18 cellular contexts compared by ENCODE assay signal in the genomic region with DNA sequence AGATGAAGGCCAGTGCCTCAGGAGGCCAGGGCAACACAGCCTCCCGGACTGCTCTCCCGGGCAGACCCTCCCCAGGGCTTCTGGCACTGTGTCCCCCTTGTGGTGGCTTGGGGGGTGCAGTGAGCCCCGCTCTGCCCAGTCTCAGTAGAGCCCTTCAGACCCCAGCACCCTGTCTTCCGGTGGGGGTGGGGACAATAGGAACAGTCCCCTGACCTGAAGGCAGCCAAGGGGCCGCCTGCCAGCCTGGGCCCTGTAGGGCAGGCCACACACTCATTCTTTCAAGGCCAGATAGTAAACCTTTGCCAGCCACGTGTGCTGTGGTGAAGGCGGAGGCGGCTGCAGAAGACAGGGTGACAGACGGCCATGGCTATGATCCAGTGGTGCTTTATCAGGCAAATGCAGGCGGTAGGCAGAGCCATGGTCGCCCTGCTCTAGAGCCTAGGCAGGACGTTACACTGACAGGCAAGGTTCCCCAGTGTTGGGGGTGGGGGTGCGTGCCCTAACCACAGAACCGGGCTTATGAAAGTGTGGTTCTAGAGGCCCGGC. TPM values are rescaled to one million over a fixed set of nuclear protein-coding genes. Genes with fewer than 3 reads are reported as not detected.
DNase-seq lines count a peak whose midpoint lies in the region; ATAC-seq and TF ChIP-seq lines count a peak whose summit lies in the region.
"Had no signal": no experiment of that assay in that cellular context is flagged by ENCODE, and none has a peak within 500 bp of the region (broad histone marks: within the 10 kb centered on the region; RNA-seq: fewer than 3 reads in every experiment).

No MANE protein-coding gene starts in this region.

- H3K27ac ChIP-seq in RWPE1 = peak overlapping the region; percentile 42
- H3K27ac ChIP-seq: BLaER1, hepatocyte, parathyroid adenoma had no signal

- intact Hi-C loops in activated CD8-positive, alpha-beta T cell treated with anti-CD3 and anti-CD28 coated beads for 36 hours (cut with micrococcal nuclease) = no loop called here

- H3K27ac Mint-ChIP-seq in neural crest cell (ENCODE audit: unreplicated experiment) = no peak overlapping the region
- H3K27ac Mint-ChIP-seq in activated CD8-positive, alpha-beta T cell treated with anti-CD3 and anti-CD28 coated beads for 36 hours = no peak overlapping the region
- H3K27ac Mint-ChIP-seq: activated naive CD8-positive, alpha-beta T cell treated with anti-CD3 and anti-CD28 coated beads, Interleukin-2, amount 10 ng/mL, durations not matched to agents 7 days and 5 days; stimulated activated memory B cell treated with anti-CD40 and anti-IgM and Interleukin-4, amounts not matched to agents 10 μg/mL and 1 μg/mL and 100 μg/mL, for 72 hours; T-helper 1 cell treated with Interleukin-12 subunit alpha and Interleukin-12 subunit beta and Interleukin-4 antibody, amounts not matched to agents 30 μg/mL and 1 μg/mL, for 36 hours had no signal

- H3K27me3 Mint-ChIP-seq in neural crest cell (ENCODE audit: low read depth) = no peaks in the 10 kb centered on the region
- H3K27me3 Mint-ChIP-seq in activated CD8-positive, alpha-beta T cell treated with anti-CD3 and anti-CD28 coated beads for 36 hours = no peaks in the 10 kb centered on the region
- H3K27me3 Mint-ChIP-seq: activated naive CD8-positive, alpha-beta T cell treated with anti-CD3 and anti-CD28 coated beads, Interleukin-2, amount 10 ng/mL, durations not matched to agents 7 days and 5 days; stimulated activated memory B cell treated with anti-CD40 and anti-IgM and Interleukin-4, amounts not matched to agents 10 μg/mL and 1 μg/mL and 100 μg/mL, for 72 hours had no signal

- ATAC-seq in esophagus mucosa (peak; percentile 7), HG02588 (IDR thresholded peaks at IDR 0.05; ENCODE audit: unreplicated experiment) (no peak)
- no peak for ATAC-seq in activated CD8-positive, alpha-beta T cell treated with anti-CD3 and anti-CD28 coated beads for 36 hours
- ATAC-seq: stimulated activated memory B cell treated with anti-CD40 and anti-IgM and Interleukin-4, amounts not matched to agents 10 μg/mL and 1 μg/mL and 100 μg/mL, for 72 hours had no signal

- no peaks in the 10 kb centered on the region for H3K9me3 Mint-ChIP-seq in neural crest cell
- no peaks in the 10 kb centered on the region for H3K9me3 Mint-ChIP-seq in activated CD8-positive, alpha-beta T cell treated with anti-CD3 and anti-CD28 coated beads for 36 hours
- H3K9me3 Mint-ChIP-seq: activated naive CD8-positive, alpha-beta T cell treated with anti-CD3 and anti-CD28 coated beads, Interleukin-2, amount 10 ng/mL, durations not matched to agents 7 days and 5 days; stimulated activated memory B cell treated with anti-CD40 and anti-IgM and Interleukin-4, amounts not matched to agents 10 μg/mL and 1 μg/mL and 100 μg/mL, for 72 hours; T-helper 1 cell treated with Interleukin-12 subunit alpha and Interleukin-12 subunit beta and Interleukin-4 antibody, amounts not matched to agents 30 μg/mL and 1 μg/mL, for 36 hours had no signal

- DNase-seq in CMK (ENCODE audit: low read depth) (peak; percentile 70), RWPE1 (ENCODE audit: low spot score) (no peak), neural crest cell (ENCODE audit: low read depth, low spot score) (no peak), GF-D8 (lab: John Stamatoyannopoulos, UW) (no peak)
- no peak for DNase-seq in activated effector memory CD4-positive, alpha-beta T cell treated with anti-CD3 and anti-CD28 coated beads, Interleukin-2, amount 50 U/mL, for 16 hours
- no peak for DNase-seq in activated CD8-positive, alpha-beta T cell treated with anti-CD3 and anti-CD28 coated beads for 36 hours
- DNase-seq: activated naive CD8-positive, alpha-beta T cell treated with anti-CD3 and anti-CD28 coated beads, Interleukin-2, amount 10 ng/mL, durations not matched to agents 7 days and 5 days; effector CD4-positive, alpha-beta T cell; mammary epithelial cell; NCI-H2227 treated with DMSO at 0.1 percent for 48 hours; stimulated activated CD4-positive, alpha-beta T cell treated with anti-CD3 and anti-CD28 coated beads, Interleukin-1b, Interleukin-23, amount 100 ng/mL, for 48 hours had no signal

- TF ChIP-seq CTCF in RWPE1 (conservative IDR thresholded peaks at IDR 0.05; ENCODE audit: low read depth) (no peak), neural crest cell (conservative IDR thresholded peaks at IDR 0.05) (peak; percentile 28)
- no peak for TF ChIP-seq CTCF in activated CD8-positive, alpha-beta T cell treated with anti-CD3 and anti-CD28 coated beads for 36 hours (IDR thresholded peaks at IDR 0.05)

- CTCF ChIA-PET in RWPE1 (lab: Yijun Ruan, JAX) = interaction anchor here (0.7 kb wide), 1 partner anchor 9 kb away, joined by 3 read pairs; no protein-coding TSS in a partner anchor
- CTCF ChIA-PET in activated CD8-positive, alpha-beta T cell treated with anti-CD3 and anti-CD28 coated beads for 36 hours (lab: Charles Lee) = no interaction called here

- H3K4me1 Mint-ChIP-seq in neural crest cell = peaks cover 4% of the 10 kb centered on the region
- H3K4me1 Mint-ChIP-seq in activated CD8-positive, alpha-beta T cell treated with anti-CD3 and anti-CD28 coated beads for 36 hours (ENCODE audit: low read depth) = no peaks in the 10 kb centered on the region
- H3K4me1 Mint-ChIP-seq: activated naive CD8-positive, alpha-beta T cell treated with anti-CD3 and anti-CD28 coated beads, Interleukin-2, amount 10 ng/mL, durations not matched to agents 7 days and 5 days; stimulated activated memory B cell treated with anti-CD40 and anti-IgM and Interleukin-4, amounts not matched to agents 10 μg/mL and 1 μg/mL and 100 μg/mL, for 72 hours had no signal

- POLR2A ChIA-PET in RWPE1 (lab: Yijun Ruan, JAX; ENCODE audit: low non-redundant PET) = interaction anchor here (0.7 kb wide), 1 partner anchor 41 kb away, joined by 5 read pairs; no protein-coding TSS in a partner anchor
- POLR2A ChIA-PET in activated CD8-positive, alpha-beta T cell treated with anti-CD3 and anti-CD28 coated beads for 36 hours (lab: Charles Lee) = no interaction called here

- no peak overlapping the region for H3K4me3 Mint-ChIP-seq in neural crest cell
- no peak overlapping the region for H3K4me3 Mint-ChIP-seq in activated CD8-positive, alpha-beta T cell treated with anti-CD3 and anti-CD28 coated beads for 36 hours
- H3K4me3 Mint-ChIP-seq: activated naive CD8-positive, alpha-beta T cell treated with anti-CD3 and anti-CD28 coated beads, Interleukin-2, amount 10 ng/mL, durations not matched to agents 7 days and 5 days; stimulated activated memory B cell treated with anti-CD40 and anti-IgM and Interleukin-4, amounts not matched to agents 10 μg/mL and 1 μg/mL and 100 μg/mL, for 72 hours; T-helper 1 cell treated with Interleukin-12 subunit alpha and Interleukin-12 subunit beta and Interleukin-4 antibody, amounts not matched to agents 30 μg/mL and 1 μg/mL, for 36 hours had no signal

- peaks cover 2% of the 10 kb centered on the region for H3K36me3 Mint-ChIP-seq in neural crest cell (ENCODE audit: low read depth)
- H3K36me3 Mint-ChIP-seq in activated CD8-positive, alpha-beta T cell treated with anti-CD3 and anti-CD28 coated beads for 36 hours (ENCODE audit: low read depth) = no peaks in the 10 kb centered on the region
- H3K36me3 Mint-ChIP-seq: activated naive CD8-positive, alpha-beta T cell treated with anti-CD3 and anti-CD28 coated beads, Interleukin-2, amount 10 ng/mL, durations not matched to agents 7 days and 5 days had no signal

RNA-seq across cellular contexts. Expression of a gene that starts 15.0 kb away (rescaled TPM):
- total RNA-seq in esophagus mucosa = 58.8 TPM
- total RNA-seq in neural crest cell = 42.0 and 44.0 TPM in 2 replicates
- 10 to 100 TPM; 10.4 to 11.6 TPM for total RNA-seq in activated CD8-positive, alpha-beta T cell treated with anti-CD3 and anti-CD28 coated beads for 36 hours

RNA-seq across cellular contexts. Expression of a gene that starts 15.3 kb away (rescaled TPM):
- total RNA-seq in esophagus mucosa (11.3 TPM), neural crest cell (50.8 and 53.6 TPM in 2 replicates)
- total RNA-seq in activated CD8-positive, alpha-beta T cell treated with anti-CD3 and anti-CD28 coated beads for 36 hours = 10 to 100 TPM; 47.3 to 55.2 TPM
